7 cellular contexts compared by ENCODE assay signal in the genomic region with DNA sequence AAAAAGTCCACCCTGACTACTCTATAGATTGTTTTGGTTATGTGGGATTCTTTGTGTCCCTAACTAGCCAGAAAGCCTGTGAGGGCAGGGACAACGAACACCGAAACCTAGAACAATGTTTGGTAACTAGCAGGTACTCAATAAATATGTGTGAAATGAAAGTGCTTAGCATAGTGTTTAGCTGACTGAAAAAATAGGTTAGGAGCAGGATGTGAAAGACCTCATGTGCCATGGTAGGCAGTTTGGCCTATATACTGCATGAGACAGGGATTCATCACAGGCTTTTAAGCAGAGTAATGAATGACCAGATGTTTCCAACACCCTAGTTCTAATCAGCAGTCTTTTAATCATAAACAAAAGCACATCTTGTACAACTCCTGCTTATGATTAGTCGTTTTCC.
DNase-seq lines count a peak whose midpoint lies in the region; ATAC-seq and TF ChIP-seq lines count a peak whose summit lies in the region.

No MANE protein-coding gene starts in this region.

- H3K9ac ChIP-seq in mucosa of rectum (ENCODE audit: low read depth in 1 of 2, low read length in 2 of 2), result no peak overlapping the region

- intact Hi-C loops in upper lobe of right lung (cut with DNase I), result no loop called here

- no peaks in the 10 kb centered on the region for H3K9me3 ChIP-seq in mucosa of rectum (ENCODE audit: control insufficient read depth in 2 of 2, low read length in 2 of 2)
- H3K9me3 ChIP-seq in WERI-Rb-1 (ENCODE audit: severe bottlenecking), result no peaks in the 10 kb centered on the region
- no peaks in the 10 kb centered on the region for H3K9me3 ChIP-seq in upper lobe of right lung

- H3K27ac ChIP-seq in mucosa of rectum (ENCODE audit: low read depth in 2 of 2, low read length in 2 of 2) (peak overlapping the region; percentile 11 to 58), WERI-Rb-1 (no peak overlapping the region), upper lobe of right lung (no peak overlapping the region)

- peaks cover 3 to 7% of the 10 kb centered on the region in 2 donors for H3K4me1 ChIP-seq in mucosa of rectum (ENCODE audit: control insufficient read depth in 2 of 2, insufficient read depth in 2 of 2, low read length in 2 of 2)
- peaks cover 5% of the 10 kb centered on the region for H3K4me1 ChIP-seq in upper lobe of right lung

- H3K36me3 ChIP-seq in mucosa of rectum (ENCODE audit: control insufficient read depth in 2 of 2, insufficient read depth in 2 of 2, low read length in 2 of 2) (no peaks in the 10 kb centered on the region), WERI-Rb-1 (no peaks in the 10 kb centered on the region), upper lobe of right lung (no peaks in the 10 kb centered on the region)

- H3K4me3 ChIP-seq in mucosa of rectum (ENCODE audit: low read length in 2 of 2) (no peak overlapping the region), WERI-Rb-1 (ENCODE audit: low read depth, low read length) (no peak overlapping the region), upper lobe of right lung (no peak overlapping the region)

- peaks cover 39 to 43% (median 41%) of the 10 kb centered on the region in 3 donors for H3K4me1 Mint-ChIP-seq in IgD-negative memory B cell

- ATAC-seq in GM18868 (IDR thresholded peaks at IDR 0.05; ENCODE audit: unreplicated experiment) (peak; percentile 55), GM21723 (IDR thresholded peaks at IDR 0.05; ENCODE audit: unreplicated experiment) (peak; percentile 65), upper lobe of right lung (no peak)

- H3K27me3 Mint-ChIP-seq in IgD-negative memory B cell, result no peaks in the 10 kb centered on the region

- peak overlapping the region; percentile 0 to 52 (median 20) for H3K4me3 Mint-ChIP-seq in IgD-negative memory B cell

- TF ChIP-seq CTCF in WERI-Rb-1 (IDR thresholded peaks at IDR 0.05; ENCODE audit: low read depth, low read length), result no peak
- TF ChIP-seq CTCF in upper lobe of right lung (IDR thresholded peaks at IDR 0.05), result no peak

- H3K9me3 Mint-ChIP-seq in IgD-negative memory B cell, result peaks cover 0 to 6% (median 3%) of the 10 kb centered on the region in 3 donors

- no peaks in the 10 kb centered on the region for H3K27me3 ChIP-seq in mucosa of rectum (ENCODE audit: control insufficient read depth in 2 of 2, insufficient read depth in 2 of 2, low read length in 2 of 2)
- H3K27me3 ChIP-seq in WERI-Rb-1 (ENCODE audit: insufficient read depth, low read depth, severe bottlenecking), result no peaks in the 10 kb centered on the region
- H3K27me3 ChIP-seq in upper lobe of right lung, result no peaks in the 10 kb centered on the region

- H3K27ac Mint-ChIP-seq in IgD-negative memory B cell, result peak overlapping the region; percentile 51 to 90 (median 85)

- peaks cover 2% of the 10 kb centered on the region for H3K36me3 Mint-ChIP-seq in IgD-negative memory B cell

- DNase-seq in NK-92 (lab: John Stamatoyannopoulos, UW; ENCODE audit: unreplicated experiment) (no peak), WERI-Rb-1 (no peak), upper lobe of right lung (no peak)

Comparison
In these comparisons a context has a peak if more than half of its experiments do, and no peak if none do; other contexts are left out.
1. H3K27ac ChIP-seq: peak in mucosa of rectum (2 of 2); none in WERI-Rb-1 (single experiment) and upper lobe of right lung (single experiment).